ENCODE assay signal across 1 cellular context in the genomic region with DNA sequence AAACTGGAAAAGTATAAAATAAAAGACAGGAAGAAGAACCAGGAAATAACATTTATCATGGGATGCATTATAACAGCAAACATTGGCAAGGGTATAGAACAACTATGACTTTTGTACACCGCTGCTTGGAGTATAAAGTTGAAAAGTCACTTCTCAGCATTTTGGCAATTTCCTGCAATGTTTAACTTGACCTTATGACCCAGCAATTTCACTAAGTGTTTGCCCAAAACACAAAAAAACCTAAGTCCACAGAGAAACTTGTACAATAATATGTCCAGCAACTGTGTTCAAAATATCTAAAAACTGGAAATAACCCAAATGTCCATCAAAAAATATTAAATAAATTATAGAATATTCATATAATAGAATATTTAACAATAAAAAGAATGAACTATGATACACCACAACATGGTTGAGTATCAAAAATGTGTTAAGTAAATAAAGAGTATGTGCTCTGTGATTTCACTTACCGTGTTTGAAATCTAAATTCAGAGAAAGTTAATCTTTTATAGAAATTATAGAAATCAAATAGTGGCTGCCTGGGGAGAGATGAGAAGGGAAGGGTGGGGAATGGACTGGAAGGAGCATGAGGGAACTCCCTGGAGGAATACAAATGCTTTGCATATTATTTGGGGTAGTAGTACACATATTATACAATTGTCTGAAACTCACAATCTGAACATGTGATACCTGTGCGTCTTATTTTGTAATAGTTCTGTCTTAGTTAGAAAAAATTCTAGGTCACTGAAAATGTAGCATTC.
TF ChIP-seq lines count a peak whose summit lies in the region.

No MANE protein-coding gene starts in this region.

TF ChIP-seq in HepG2, 621 proteins besides CTCF, POLR2A, EP300 and RAD21 (continued from another document and continues in another):
- TF ChIP-seq, protein P1, sequence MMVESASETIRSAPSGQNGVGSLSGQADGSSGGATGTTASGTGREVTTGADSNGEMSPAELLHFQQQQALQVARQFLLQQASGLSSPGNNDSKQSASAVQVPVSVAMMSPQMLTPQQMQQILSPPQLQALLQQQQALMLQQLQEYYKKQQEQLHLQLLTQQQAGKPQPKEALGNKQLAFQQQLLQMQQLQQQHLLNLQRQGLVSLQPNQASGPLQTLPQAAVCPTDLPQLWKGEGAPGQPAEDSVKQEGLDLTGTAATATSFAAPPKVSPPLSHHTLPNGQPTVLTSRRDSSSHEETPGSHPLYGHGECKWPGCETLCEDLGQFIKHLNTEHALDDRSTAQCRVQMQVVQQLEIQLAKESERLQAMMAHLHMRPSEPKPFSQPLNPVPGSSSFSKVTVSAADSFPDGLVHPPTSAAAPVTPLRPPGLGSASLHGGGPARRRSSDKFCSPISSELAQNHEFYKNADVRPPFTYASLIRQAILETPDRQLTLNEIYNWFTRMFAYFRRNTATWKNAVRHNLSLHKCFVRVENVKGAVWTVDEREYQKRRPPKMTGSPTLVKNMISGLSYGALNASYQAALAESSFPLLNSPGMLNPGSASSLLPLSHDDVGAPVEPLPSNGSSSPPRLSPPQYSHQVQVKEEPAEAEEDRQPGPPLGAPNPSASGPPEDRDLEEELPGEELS (CRISPR knock-in tag; IDR thresholded peaks at IDR 0.05), result peak; percentile 94
- TF ChIP-seq RBFOX2 (IDR thresholded peaks at IDR 0.05; ENCODE audit: low read depth, low read length), result peak; percentile 77
- peak; percentile 82; the same call in 1 of the 2 replicates for TF ChIP-seq GATA4 (IDR thresholded peaks at IDR 0.05; ENCODE audit: borderline replicate concordance, low read depth)
- no peak for TF ChIP-seq CBX1 (IDR thresholded peaks at IDR 0.05; ENCODE audit: low read depth)
- no peak for TF ChIP-seq GABPA (IDR thresholded peaks at IDR 0.05; ENCODE audit: low read depth, low read length)
- no peak; the same call in 1 of the 2 replicates for TF ChIP-seq GABPA (CRISPR knock-in tag; IDR thresholded peaks at IDR 0.05; ENCODE audit: low read depth)
- peak; percentile 69 for TF ChIP-seq ASH2L (IDR thresholded peaks at IDR 0.05; ENCODE audit: insufficient read length, low read depth, low read length)
- TF ChIP-seq, protein P2, sequence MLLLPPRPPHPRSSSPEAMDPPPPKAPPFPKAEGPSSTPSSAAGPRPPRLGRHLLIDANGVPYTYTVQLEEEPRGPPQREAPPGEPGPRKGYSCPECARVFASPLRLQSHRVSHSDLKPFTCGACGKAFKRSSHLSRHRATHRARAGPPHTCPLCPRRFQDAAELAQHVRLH (CRISPR knock-in tag; IDR thresholded peaks at IDR 0.05; ENCODE audit: borderline replicate concordance, low read depth), result no peak
- TF ChIP-seq, protein P3, sequence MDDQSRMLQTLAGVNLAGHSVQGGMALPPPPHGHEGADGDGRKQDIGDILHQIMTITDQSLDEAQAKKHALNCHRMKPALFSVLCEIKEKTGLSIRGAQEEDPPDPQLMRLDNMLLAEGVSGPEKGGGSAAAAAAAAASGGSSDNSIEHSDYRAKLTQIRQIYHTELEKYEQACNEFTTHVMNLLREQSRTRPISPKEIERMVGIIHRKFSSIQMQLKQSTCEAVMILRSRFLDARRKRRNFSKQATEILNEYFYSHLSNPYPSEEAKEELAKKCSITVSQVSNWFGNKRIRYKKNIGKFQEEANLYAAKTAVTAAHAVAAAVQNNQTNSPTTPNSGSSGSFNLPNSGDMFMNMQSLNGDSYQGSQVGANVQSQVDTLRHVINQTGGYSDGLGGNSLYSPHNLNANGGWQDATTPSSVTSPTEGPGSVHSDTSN (CRISPR knock-in tag; IDR thresholded peaks at IDR 0.05; ENCODE audit: borderline replicate concordance), result no peak
- TF ChIP-seq HNF4A (CRISPR knock-in tag; IDR thresholded peaks at IDR 0.05), result peak; percentile 91
- TF ChIP-seq, protein P4, sequence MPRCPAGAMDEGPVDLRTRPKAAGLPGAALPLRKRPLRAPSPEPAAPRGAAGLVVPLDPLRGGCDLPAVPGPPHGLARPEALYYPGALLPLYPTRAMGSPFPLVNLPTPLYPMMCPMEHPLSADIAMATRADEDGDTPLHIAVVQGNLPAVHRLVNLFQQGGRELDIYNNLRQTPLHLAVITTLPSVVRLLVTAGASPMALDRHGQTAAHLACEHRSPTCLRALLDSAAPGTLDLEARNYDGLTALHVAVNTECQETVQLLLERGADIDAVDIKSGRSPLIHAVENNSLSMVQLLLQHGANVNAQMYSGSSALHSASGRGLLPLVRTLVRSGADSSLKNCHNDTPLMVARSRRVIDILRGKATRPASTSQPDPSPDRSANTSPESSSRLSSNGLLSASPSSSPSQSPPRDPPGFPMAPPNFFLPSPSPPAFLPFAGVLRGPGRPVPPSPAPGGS (CRISPR knock-in tag; IDR thresholded peaks at IDR 0.05), result no peak
- TF ChIP-seq NFIB (CRISPR knock-in tag; IDR thresholded peaks at IDR 0.05; ENCODE audit: borderline replicate concordance), result no peak
- no peak for TF ChIP-seq AGO1 (IDR thresholded peaks at IDR 0.05; ENCODE audit: low read depth, low read length, poor library complexity, severe bottlenecking)
- TF ChIP-seq RELA (CRISPR knock-in tag; IDR thresholded peaks at IDR 0.05), result no peak
- no peak for TF ChIP-seq AGO2 (optimal IDR thresholded peaks at IDR 0.05; ENCODE audit: low read depth, low read length)
- TF ChIP-seq ZNF468 (CRISPR knock-in tag; IDR thresholded peaks at IDR 0.05), result no peak
- TF ChIP-seq AHR (CRISPR knock-in tag; IDR thresholded peaks at IDR 0.05), result no peak; the same call in 1 of the 2 replicates
- TF ChIP-seq, protein P5, sequence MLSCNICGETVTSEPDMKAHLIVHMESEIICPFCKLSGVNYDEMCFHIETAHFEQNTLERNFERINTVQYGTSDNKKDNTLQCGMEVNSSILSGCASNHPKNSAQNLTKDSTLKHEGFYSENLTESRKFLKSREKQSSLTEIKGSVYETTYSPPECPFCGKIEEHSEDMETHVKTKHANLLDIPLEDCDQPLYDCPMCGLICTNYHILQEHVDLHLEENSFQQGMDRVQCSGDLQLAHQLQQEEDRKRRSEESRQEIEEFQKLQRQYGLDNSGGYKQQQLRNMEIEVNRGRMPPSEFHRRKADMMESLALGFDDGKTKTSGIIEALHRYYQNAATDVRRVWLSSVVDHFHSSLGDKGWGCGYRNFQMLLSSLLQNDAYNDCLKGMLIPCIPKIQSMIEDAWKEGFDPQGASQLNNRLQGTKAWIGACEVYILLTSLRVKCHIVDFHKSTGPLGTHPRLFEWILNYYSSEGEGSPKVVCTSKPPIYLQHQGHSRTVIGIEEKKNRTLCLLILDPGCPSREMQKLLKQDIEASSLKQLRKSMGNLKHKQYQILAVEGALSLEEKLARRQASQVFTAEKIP (CRISPR knock-in tag; IDR thresholded peaks at IDR 0.05; ENCODE audit: borderline replicate concordance), result no peak
- no peak for TF ChIP-seq PRPF4 (IDR thresholded peaks at IDR 0.05; ENCODE audit: low read depth, low read length, poor library complexity, severe bottlenecking)
- TF ChIP-seq ZNF441 (CRISPR knock-in tag; IDR thresholded peaks at IDR 0.05; ENCODE audit: borderline replicate concordance), result no peak
- TF ChIP-seq ZNF605 (CRISPR knock-in tag; IDR thresholded peaks at IDR 0.05), result no peak
- TF ChIP-seq RFX5 (IDR thresholded peaks at IDR 0.05; ENCODE audit: low read depth, low read length), result no peak
- TF ChIP-seq TARDBP (CRISPR knock-in tag; IDR thresholded peaks at IDR 0.05), result peak; percentile 80
- TF ChIP-seq SUZ12 (IDR thresholded peaks at IDR 0.05; ENCODE audit: low read depth, low read length), result no peak
- TF ChIP-seq, protein P6, sequence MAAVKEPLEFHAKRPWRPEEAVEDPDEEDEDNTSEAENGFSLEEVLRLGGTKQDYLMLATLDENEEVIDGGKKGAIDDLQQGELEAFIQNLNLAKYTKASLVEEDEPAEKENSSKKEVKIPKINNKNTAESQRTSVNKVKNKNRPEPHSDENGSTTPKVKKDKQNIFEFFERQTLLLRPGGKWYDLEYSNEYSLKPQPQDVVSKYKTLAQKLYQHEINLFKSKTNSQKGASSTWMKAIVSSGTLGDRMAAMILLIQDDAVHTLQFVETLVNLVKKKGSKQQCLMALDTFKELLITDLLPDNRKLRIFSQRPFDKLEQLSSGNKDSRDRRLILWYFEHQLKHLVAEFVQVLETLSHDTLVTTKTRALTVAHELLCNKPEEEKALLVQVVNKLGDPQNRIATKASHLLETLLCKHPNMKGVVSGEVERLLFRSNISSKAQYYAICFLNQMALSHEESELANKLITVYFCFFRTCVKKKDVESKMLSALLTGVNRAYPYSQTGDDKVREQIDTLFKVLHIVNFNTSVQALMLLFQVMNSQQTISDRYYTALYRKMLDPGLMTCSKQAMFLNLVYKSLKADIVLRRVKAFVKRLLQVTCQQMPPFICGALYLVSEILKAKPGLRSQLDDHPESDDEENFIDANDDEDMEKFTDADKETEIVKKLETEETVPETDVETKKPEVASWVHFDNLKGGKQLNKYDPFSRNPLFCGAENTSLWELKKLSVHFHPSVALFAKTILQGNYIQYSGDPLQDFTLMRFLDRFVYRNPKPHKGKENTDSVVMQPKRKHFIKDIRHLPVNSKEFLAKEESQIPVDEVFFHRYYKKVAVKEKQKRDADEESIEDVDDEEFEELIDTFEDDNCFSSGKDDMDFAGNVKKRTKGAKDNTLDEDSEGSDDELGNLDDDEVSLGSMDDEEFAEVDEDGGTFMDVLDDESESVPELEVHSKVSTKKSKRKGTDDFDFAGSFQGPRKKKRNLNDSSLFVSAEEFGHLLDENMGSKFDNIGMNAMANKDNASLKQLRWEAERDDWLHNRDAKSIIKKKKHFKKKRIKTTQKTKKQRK (IDR thresholded peaks at IDR 0.05; ENCODE audit: low read length), result no peak
- TF ChIP-seq ZFP82 (CRISPR knock-in tag; IDR thresholded peaks at IDR 0.05; ENCODE audit: borderline replicate concordance), result no peak
- peak; percentile 68; the same call in 1 of the 2 replicates for TF ChIP-seq ONECUT2 (CRISPR knock-in tag; IDR thresholded peaks at IDR 0.05)
- TF ChIP-seq NFIC (IDR thresholded peaks at IDR 0.05; ENCODE audit: low read length), result peak; percentile 92
- TF ChIP-seq, protein P7, sequence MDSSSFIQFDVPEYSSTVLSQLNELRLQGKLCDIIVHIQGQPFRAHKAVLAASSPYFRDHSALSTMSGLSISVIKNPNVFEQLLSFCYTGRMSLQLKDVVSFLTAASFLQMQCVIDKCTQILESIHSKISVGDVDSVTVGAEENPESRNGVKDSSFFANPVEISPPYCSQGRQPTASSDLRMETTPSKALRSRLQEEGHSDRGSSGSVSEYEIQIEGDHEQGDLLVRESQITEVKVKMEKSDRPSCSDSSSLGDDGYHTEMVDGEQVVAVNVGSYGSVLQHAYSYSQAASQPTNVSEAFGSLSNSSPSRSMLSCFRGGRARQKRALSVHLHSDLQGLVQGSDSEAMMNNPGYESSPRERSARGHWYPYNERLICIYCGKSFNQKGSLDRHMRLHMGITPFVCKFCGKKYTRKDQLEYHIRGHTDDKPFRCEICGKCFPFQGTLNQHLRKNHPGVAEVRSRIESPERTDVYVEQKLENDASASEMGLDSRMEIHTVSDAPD (CRISPR knock-in tag; IDR thresholded peaks at IDR 0.05), result no peak
- TF ChIP-seq XBP1 (CRISPR knock-in tag; IDR thresholded peaks at IDR 0.05), result no peak
- TF ChIP-seq, protein P8, sequence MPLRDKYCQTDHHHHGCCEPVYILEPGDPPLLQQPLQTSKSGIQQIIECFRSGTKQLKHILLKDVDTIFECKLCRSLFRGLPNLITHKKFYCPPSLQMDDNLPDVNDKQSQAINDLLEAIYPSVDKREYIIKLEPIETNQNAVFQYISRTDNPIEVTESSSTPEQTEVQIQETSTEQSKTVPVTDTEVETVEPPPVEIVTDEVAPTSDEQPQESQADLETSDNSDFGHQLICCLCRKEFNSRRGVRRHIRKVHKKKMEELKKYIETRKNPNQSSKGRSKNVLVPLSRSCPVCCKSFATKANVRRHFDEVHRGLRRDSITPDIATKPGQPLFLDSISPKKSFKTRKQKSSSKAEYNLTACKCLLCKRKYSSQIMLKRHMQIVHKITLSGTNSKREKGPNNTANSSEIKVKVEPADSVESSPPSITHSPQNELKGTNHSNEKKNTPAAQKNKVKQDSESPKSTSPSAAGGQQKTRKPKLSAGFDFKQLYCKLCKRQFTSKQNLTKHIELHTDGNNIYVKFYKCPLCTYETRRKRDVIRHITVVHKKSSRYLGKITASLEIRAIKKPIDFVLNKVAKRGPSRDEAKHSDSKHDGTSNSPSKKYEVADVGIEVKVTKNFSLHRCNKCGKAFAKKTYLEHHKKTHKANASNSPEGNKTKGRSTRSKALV (CRISPR knock-in tag; IDR thresholded peaks at IDR 0.05), result no peak
- TF ChIP-seq, protein P9, sequence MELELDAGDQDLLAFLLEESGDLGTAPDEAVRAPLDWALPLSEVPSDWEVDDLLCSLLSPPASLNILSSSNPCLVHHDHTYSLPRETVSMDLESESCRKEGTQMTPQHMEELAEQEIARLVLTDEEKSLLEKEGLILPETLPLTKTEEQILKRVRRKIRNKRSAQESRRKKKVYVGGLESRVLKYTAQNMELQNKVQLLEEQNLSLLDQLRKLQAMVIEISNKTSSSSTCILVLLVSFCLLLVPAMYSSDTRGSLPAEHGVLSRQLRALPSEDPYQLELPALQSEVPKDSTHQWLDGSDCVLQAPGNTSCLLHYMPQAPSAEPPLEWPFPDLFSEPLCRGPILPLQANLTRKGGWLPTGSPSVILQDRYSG (CRISPR knock-in tag; IDR thresholded peaks at IDR 0.05), result no peak
- TF ChIP-seq, protein P10, sequence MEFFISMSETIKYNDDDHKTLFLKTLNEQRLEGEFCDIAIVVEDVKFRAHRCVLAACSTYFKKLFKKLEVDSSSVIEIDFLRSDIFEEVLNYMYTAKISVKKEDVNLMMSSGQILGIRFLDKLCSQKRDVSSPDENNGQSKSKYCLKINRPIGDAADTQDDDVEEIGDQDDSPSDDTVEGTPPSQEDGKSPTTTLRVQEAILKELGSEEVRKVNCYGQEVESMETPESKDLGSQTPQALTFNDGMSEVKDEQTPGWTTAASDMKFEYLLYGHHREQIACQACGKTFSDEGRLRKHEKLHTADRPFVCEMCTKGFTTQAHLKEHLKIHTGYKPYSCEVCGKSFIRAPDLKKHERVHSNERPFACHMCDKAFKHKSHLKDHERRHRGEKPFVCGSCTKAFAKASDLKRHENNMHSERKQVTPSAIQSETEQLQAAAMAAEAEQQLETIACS (CRISPR knock-in tag; IDR thresholded peaks at IDR 0.05), result no peak
- TF ChIP-seq, protein P11, sequence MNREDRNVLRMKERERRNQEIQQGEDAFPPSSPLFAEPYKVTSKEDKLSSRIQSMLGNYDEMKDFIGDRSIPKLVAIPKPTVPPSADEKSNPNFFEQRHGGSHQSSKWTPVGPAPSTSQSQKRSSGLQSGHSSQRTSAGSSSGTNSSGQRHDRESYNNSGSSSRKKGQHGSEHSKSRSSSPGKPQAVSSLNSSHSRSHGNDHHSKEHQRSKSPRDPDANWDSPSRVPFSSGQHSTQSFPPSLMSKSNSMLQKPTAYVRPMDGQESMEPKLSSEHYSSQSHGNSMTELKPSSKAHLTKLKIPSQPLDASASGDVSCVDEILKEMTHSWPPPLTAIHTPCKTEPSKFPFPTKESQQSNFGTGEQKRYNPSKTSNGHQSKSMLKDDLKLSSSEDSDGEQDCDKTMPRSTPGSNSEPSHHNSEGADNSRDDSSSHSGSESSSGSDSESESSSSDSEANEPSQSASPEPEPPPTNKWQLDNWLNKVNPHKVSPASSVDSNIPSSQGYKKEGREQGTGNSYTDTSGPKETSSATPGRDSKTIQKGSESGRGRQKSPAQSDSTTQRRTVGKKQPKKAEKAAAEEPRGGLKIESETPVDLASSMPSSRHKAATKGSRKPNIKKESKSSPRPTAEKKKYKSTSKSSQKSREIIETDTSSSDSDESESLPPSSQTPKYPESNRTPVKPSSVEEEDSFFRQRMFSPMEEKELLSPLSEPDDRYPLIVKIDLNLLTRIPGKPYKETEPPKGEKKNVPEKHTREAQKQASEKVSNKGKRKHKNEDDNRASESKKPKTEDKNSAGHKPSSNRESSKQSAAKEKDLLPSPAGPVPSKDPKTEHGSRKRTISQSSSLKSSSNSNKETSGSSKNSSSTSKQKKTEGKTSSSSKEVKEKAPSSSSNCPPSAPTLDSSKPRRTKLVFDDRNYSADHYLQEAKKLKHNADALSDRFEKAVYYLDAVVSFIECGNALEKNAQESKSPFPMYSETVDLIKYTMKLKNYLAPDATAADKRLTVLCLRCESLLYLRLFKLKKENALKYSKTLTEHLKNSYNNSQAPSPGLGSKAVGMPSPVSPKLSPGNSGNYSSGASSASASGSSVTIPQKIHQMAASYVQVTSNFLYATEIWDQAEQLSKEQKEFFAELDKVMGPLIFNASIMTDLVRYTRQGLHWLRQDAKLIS (CRISPR knock-in tag; IDR thresholded peaks at IDR 0.05), result no peak
- TF ChIP-seq ZNF841 (CRISPR knock-in tag; IDR thresholded peaks at IDR 0.05; ENCODE audit: borderline replicate concordance), result no peak
